In the genomic region with DNA sequence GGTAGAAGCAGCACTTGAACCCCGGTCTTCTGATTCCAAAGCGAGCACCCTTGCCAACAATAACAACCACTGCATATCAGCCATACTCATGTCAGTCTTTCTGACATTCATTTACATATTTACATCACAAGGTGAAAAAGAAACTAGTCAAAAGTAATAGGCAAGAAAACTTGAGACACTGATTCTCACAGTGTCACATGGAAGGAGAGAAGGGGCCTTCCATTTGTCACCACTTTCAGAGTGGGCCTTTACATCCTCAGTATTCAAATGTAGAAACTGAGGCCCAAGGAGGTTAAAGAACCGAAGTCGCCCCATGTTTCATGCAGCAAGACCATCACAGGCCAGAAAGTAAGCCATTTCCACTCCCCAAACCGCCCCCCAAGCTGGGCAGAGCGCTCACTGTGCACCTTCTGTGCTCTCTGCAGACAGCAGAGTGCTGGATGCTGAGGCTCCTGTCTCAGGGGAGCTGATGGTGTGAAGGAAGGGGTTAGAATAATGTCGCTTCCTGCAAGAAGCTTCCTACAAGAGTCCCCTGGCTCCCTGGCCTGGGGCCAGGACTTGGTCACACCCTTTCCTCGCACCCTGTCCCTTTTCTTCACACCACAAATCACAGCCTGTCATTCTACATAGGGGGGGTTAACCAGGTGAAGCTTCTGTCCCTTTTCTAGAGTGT, we compare ENCODE assay signal across 13 cellular contexts.
DNase-seq lines count a peak whose midpoint lies in the region; ATAC-seq, FAIRE-seq and TF ChIP-seq lines count a peak whose summit lies in the region.
"Had no signal": no experiment of that assay in that cellular context is flagged by ENCODE, and none has a peak within 500 bp of the region (broad histone marks: within the 10 kb centered on the region; RNA-seq: fewer than 3 reads in every experiment).

No MANE protein-coding gene starts in this region.

- no peak overlapping the region for H3K4me2 ChIP-seq in mammary epithelial cell (ENCODE audit: insufficient read depth, low read depth, low read length)

- peak; percentile 60 to 64 for ATAC-seq in activated CD4-positive, CD25-positive, alpha-beta regulatory T cell treated with anti-CD3 and anti-CD28 coated beads, Interleukin-2, amount 50 U/mL, for 24 hours
- peak; percentile 28 for ATAC-seq in GM21619 (IDR thresholded peaks at IDR 0.05; ENCODE audit: unreplicated experiment)

- dilution Hi-C loops in mammary epithelial cell (cut with HindIII; ENCODE audit: low sequenced_read_pairs), result no loop called here

- no peaks in the 10 kb centered on the region for H3K79me2 ChIP-seq in mammary epithelial cell (ENCODE audit: insufficient read depth, low read length)

- in situ Hi-C loops in mammary epithelial cell (cut with MboI; ENCODE audit: low sequenced_read_pairs in 2 of 2), result no loop called here

- H2AFZ ChIP-seq in mammary epithelial cell (ENCODE audit: low read depth, low read length), result no peak overlapping the region

- H3K27me3 ChIP-seq in mammary epithelial cell (ENCODE audit: insufficient read depth, low read length), result peaks cover 9% of the 10 kb centered on the region
- H3K27me3 ChIP-seq: heart right ventricle had no signal

- DNase-seq in activated CD4-positive, CD25-positive, alpha-beta regulatory T cell treated with anti-CD3 and anti-CD28 coated beads, Interleukin-2, amount 50 U/mL, for 72 hours, result no peak
- DNase-seq in NCI-H69 (lab: John Stamatoyannopoulos, UW) (peak; percentile 52), posterior vena cava (ENCODE audit: low spot score) (peak; percentile 49), COLO668 (lab: John Stamatoyannopoulos, UW; ENCODE audit: unreplicated experiment) (no peak), D721Med (ENCODE audit: insufficient read length, low spot score) (no peak), mammary epithelial cell (no peak)
- DNase-seq: cortex of kidney, H7, heart right ventricle, NCI-H2227 treated with DMSO at 0.1 percent for 48 hours had no signal

- intact Hi-C loops in posterior vena cava (cut with DNase I), result no loop called here
- intact Hi-C loops in mammary epithelial cell (cut with micrococcal nuclease), result no loop called here

- no peak overlapping the region for H3K9ac ChIP-seq in mammary epithelial cell (ENCODE audit: insufficient read depth, low read length)

- H3K36me3 ChIP-seq in mammary epithelial cell (ENCODE audit: insufficient read depth, low read length), result no peaks in the 10 kb centered on the region
- H3K36me3 ChIP-seq: heart right ventricle had no signal

- WGBS in mammary epithelial cell (ENCODE audit: low coverage, missing lambda C conversion rate), result 93% methylated on average over 8 of the region's 8 CpGs

- BruUV-seq in mammary epithelial cell (replicated peaks; lab: Mats Ljungman, UMichigan), result no TSS peak

- no peak for TF ChIP-seq CTCF in D721Med (IDR thresholded peaks at IDR 0.05; ENCODE audit: insufficient read depth, missing control alignments)
- no peak for TF ChIP-seq CTCF in mammary epithelial cell (conservative IDR thresholded peaks at IDR 0.05 in 1 of 2, IDR thresholded peaks at IDR 0.05 in 1 of 2; ENCODE audit: extremely low read depth in 1 of 2, insufficient read depth in 1 of 2, low read depth in 1 of 2, low read length in 2 of 2)

- H3K4me3 ChIP-seq in mammary epithelial cell (replicated peaks in 1 of 3; ENCODE audit: insufficient read depth in 1 of 3, low read depth in 2 of 3, low read length in 3 of 3), result no peak overlapping the region
- H3K4me3 ChIP-seq: heart right ventricle, skin epidermis had no signal

- FAIRE-seq in D721Med (lab: Jason Lieb, UNC), result no peak

- H4K20me1 ChIP-seq in mammary epithelial cell (ENCODE audit: insufficient read depth, low read length), result no peaks in the 10 kb centered on the region

- CTCF ChIA-PET in mammary epithelial cell (lab: Charles Lee; ENCODE audit: low non-redundant PET), result no interaction called here

- H3K27ac ChIP-seq in mammary epithelial cell (ENCODE audit: insufficient read depth, low read depth, low read length), result no peak overlapping the region

- peaks cover 8% of the 10 kb centered on the region for H3K9me3 ChIP-seq in mammary epithelial cell (replicated peaks; ENCODE audit: insufficient read depth, low read length)

- H3K4me1 ChIP-seq in mammary epithelial cell (ENCODE audit: insufficient read depth, low read length), result peaks cover 35% of the 10 kb centered on the region

Comparison
In these comparisons a context has a peak if more than half of its experiments do, and no peak if none do; other contexts are left out.
1. DNase-seq: peak in NCI-H69 (single experiment) and posterior vena cava (single experiment); none in activated CD4-positive, CD25-positive, alpha-beta regulatory T cell treated with anti-CD3 and anti-CD28 coated beads, Interleukin-2, amount 50 U/mL, for 72 hours (single experiment), COLO668 (single experiment), D721Med (single experiment) and mammary epithelial cell (single experiment).